8 cellular contexts compared by ENCODE assay signal in genomic region chr9:137218754-137219271, GRCh38. TPM values are rescaled to one million over a fixed set of nuclear protein-coding genes. Genes with fewer than 3 reads are reported as not detected.
DNase-seq lines count a peak whose midpoint lies in the region; ATAC-seq and TF ChIP-seq lines count a peak whose summit lies in the region.
"Had no signal": no experiment of that assay in that cellular context is flagged by ENCODE, and none has a peak within 500 bp of the region (broad histone marks: within the 10 kb centered on the region; RNA-seq: fewer than 3 reads in every experiment).

No MANE protein-coding gene starts in this region.

- H3K9me3 ChIP-seq in fibroblast of lung (ENCODE audit: control insufficient read depth, insufficient read depth, low read depth, low read length): no peaks in the 10 kb centered on the region

- no peak overlapping the region for H3K9ac ChIP-seq in fibroblast of lung (ENCODE audit: insufficient read depth, low read length)

- H3K4me2 ChIP-seq in fibroblast of lung (ENCODE audit: extremely low read depth, insufficient read depth, low read length): peak overlapping the region; percentile 25

- peak overlapping the region; percentile 97 for H3K27ac ChIP-seq in 22Rv1
- H3K27ac ChIP-seq in fibroblast of lung (ENCODE audit: insufficient read depth, low read length): no peak overlapping the region

- DNase-seq in NB4 (ENCODE audit: low read depth) (peak; percentile 56), fibroblast of lung (ENCODE audit: low read depth in 2 of 2) (peak in 1 of 2 donors; percentile 45), activated gamma-delta T cell treated with Interleukin-2 at 50 U/mL for 16 hours (no peak), NCI-H82 (lab: John Stamatoyannopoulos, UW) (no peak)

- ATAC-seq in GM19328 (IDR thresholded peaks at IDR 0.05; ENCODE audit: unreplicated experiment): no peak

- no peak overlapping the region for H2AFZ ChIP-seq in fibroblast of lung (ENCODE audit: low read length)

- H3K79me2 ChIP-seq in fibroblast of lung (ENCODE audit: control insufficient read depth, insufficient read depth, low read length): no peaks in the 10 kb centered on the region

- no peaks in the 10 kb centered on the region for H3K27me3 ChIP-seq in fibroblast of lung (ENCODE audit: control insufficient read depth, insufficient read depth, low read length)

- peaks cover 11% of the 10 kb centered on the region for H3K36me3 ChIP-seq in fibroblast of lung (ENCODE audit: control insufficient read depth, insufficient read depth, low read length)

- TF ChIP-seq CTCF in 22Rv1 (IDR thresholded peaks at IDR 0.05) (no peak), NB4 (IDR thresholded peaks at IDR 0.05; ENCODE audit: low read depth, low read length) (no peak), fibroblast of lung (conservative IDR thresholded peaks at IDR 0.05 in 1 of 2, IDR thresholded peaks at IDR 0.05 in 1 of 2; ENCODE audit: low read depth in 1 of 2, low read length in 2 of 2) (no peak)

- H3K4me1 ChIP-seq in fibroblast of lung (ENCODE audit: control insufficient read depth, extremely low read depth, insufficient read depth, low read length): peaks cover 8% of the 10 kb centered on the region

- TF ChIP-seq POLR2A in NB4 (IDR thresholded peaks at IDR 0.05; ENCODE audit: extremely low read depth, insufficient read length): no peak

- H4K20me1 ChIP-seq in fibroblast of lung (ENCODE audit: control insufficient read depth, extremely low read depth, insufficient read depth, low read length): no peaks in the 10 kb centered on the region

- no peak overlapping the region for H3K4me3 ChIP-seq in NB4 (ENCODE audit: low read depth, low read length)
- no peak overlapping the region for H3K4me3 ChIP-seq in fibroblast of lung (replicated peaks in 1 of 4; ENCODE audit: control extremely low read depth in 1 of 4, insufficient read depth in 1 of 4, low read depth in 3 of 4, low read length in 4 of 4)

RNA-seq across cellular contexts. Expression of gene RNF208, which starts 3.2 kb away (rescaled TPM):
- total RNA-seq in fibroblast of lung: 0.26 and 0.33 TPM in 2 replicates
- polyA plus RNA-seq in fibroblast of lung: 0.14 and 0.34 TPM in 2 replicates
- 1.8 and 6.7 TPM in 2 replicates for polyA plus RNA-seq in fibroblast of lung (2012)
- 0.82 TPM in 1 of 2 replicates, not detected in the other for polyA minus RNA-seq in fibroblast of lung (ENCODE audit: low replicate concordance)
- polyA plus RNA-seq: CD14-positive monocyte had no signal

RNA-seq across cellular contexts. Expression of gene CYSRT1, which starts 6.2 kb away (rescaled TPM):
- 0.51 and 0.66 TPM in 2 replicates for total RNA-seq in fibroblast of lung
- polyA plus RNA-seq in fibroblast of lung: 0.19 and 0.25 TPM in 2 replicates
- 0.33 and 0.78 TPM in 2 replicates for polyA plus RNA-seq in fibroblast of lung (2012)
- not detected in 2 replicates for polyA minus RNA-seq in fibroblast of lung (ENCODE audit: low replicate concordance)
- polyA plus RNA-seq: CD14-positive monocyte had no signal

RNA-seq across cellular contexts. Expression of gene RNF224, which starts 8.5 kb away (rescaled TPM):
- total RNA-seq in fibroblast of lung: under 0.01 TPM in 1 of 2 replicates, not detected in the other
- polyA plus RNA-seq in fibroblast of lung: not detected in 2 replicates
- not detected in 2 replicates for polyA plus RNA-seq in fibroblast of lung (2012)
- not detected in 2 replicates for polyA minus RNA-seq in fibroblast of lung (ENCODE audit: low replicate concordance)
- total RNA-seq: activated T-helper 2 cell treated with anti-CD3 and anti-CD28 coated beads, Interferon-gamma antibody, Interleukin-2, Interleukin-4, amounts not matched to agents 10 μg/mL and 5 μg/mL and 100 μg/mL, durations not matched to agents 14 hours and 24 hours and 36 hours had no signal
- polyA plus RNA-seq: CD14-positive monocyte had no signal

RNA-seq across cellular contexts. Expression of gene SLC34A3, which starts 11.9 kb away (rescaled TPM):
- not detected in 2 replicates for total RNA-seq in fibroblast of lung
- polyA plus RNA-seq in fibroblast of lung: not detected in 2 replicates
- polyA plus RNA-seq in fibroblast of lung (2012): not detected in 2 replicates
- not detected in 2 replicates for polyA minus RNA-seq in fibroblast of lung (ENCODE audit: low replicate concordance)
- total RNA-seq: activated T-helper 2 cell treated with anti-CD3 and anti-CD28 coated beads, Interferon-gamma antibody, Interleukin-2, Interleukin-4, amounts not matched to agents 10 μg/mL and 5 μg/mL and 100 μg/mL, durations not matched to agents 14 hours and 24 hours and 36 hours had no signal
- polyA plus RNA-seq: CD14-positive monocyte had no signal

RNA-seq across cellular contexts. Expression of gene NDOR1, which starts 13.3 kb away (rescaled TPM):
- 2.6 and 3.1 TPM in 2 replicates for total RNA-seq in fibroblast of lung
- polyA plus RNA-seq in fibroblast of lung: 2.4 and 5.6 TPM in 2 replicates
- polyA plus RNA-seq in fibroblast of lung (2012): 5.2 and 9.5 TPM in 2 replicates
- 7.0 and 8.6 TPM in 2 replicates for polyA minus RNA-seq in fibroblast of lung (ENCODE audit: low replicate concordance)
